Comparison of ENCODE assay signal across 21 cellular contexts in the genomic region with DNA sequence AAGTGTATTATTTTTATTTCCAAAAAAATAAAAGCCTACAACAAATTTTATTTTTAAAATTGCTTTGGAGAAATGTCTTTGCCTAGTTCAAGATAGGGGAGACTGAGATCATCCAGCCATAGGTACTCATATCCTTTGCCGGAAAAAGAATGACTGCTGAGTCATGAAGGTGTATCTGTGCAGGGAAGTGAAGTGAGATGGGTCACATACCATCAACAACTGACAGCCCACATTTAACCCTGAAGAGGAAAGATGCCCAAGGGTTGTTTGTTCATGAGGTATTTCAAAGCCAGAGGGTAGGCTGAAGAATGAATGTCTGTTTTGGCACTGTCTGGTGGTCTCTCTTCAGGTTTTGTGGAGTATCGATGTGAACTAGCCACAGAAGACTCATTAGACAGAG.
"Had no signal": no experiment of that assay in that cellular context is flagged by ENCODE, and none has a peak within 500 bp of the region (broad histone marks: within the 10 kb centered on the region; RNA-seq: fewer than 3 reads in every experiment).

No MANE protein-coding gene starts in this region.

- H3K36me3 Mint-ChIP-seq: activated naive CD8-positive, alpha-beta T cell treated with anti-CD3 and anti-CD28 coated beads, Interleukin-2, amount 10 ng/mL, durations not matched to agents 7 days and 5 days; immature natural killer cell; natural killer cell treated with Interleukin-12 subunit alpha and Interleukin-12 subunit beta and Interleukin-15 and Interleukin-18, amount 100 ng/mL, for 72 hours; stimulated activated naive B cell treated with anti-CD40 and anti-IgM and Interleukin-4, amounts not matched to agents 10 μg/mL and 1 μg/mL and 100 μg/mL, for 72 hours had no signal

- ATAC-seq: esophagus mucosa; gastroesophageal sphincter; heart right ventricle; left cardiac atrium; natural killer cell treated with Interleukin-12 subunit alpha and Interleukin-12 subunit beta and Interleukin-15 and Interleukin-18, amount 100 ng/mL, for 72 hours; stimulated activated naive B cell treated with anti-CD40 and anti-IgM and Interleukin-4, amounts not matched to agents 10 μg/mL and 1 μg/mL and 100 μg/mL, for 72 hours; upper lobe of right lung had no signal

- H3K36me3 ChIP-seq: gastroesophageal sphincter, heart right ventricle, thoracic aorta, upper lobe of right lung had no signal

- H3K27ac Mint-ChIP-seq: activated naive CD8-positive, alpha-beta T cell treated with anti-CD3 and anti-CD28 coated beads, Interleukin-2, amount 10 ng/mL, durations not matched to agents 7 days and 5 days; immature natural killer cell; mesothelial cell of epicardium; natural killer cell treated with Interleukin-12 subunit alpha and Interleukin-12 subunit beta and Interleukin-15 and Interleukin-18, amount 100 ng/mL, for 72 hours; stimulated activated naive B cell treated with anti-CD40 and anti-IgM and Interleukin-4, amounts not matched to agents 10 μg/mL and 1 μg/mL and 100 μg/mL, for 72 hours had no signal

- H3K9me3 ChIP-seq: thoracic aorta, upper lobe of right lung had no signal

- H3K27me3 ChIP-seq: gastroesophageal sphincter, heart right ventricle, upper lobe of right lung had no signal

- H3K9me3 Mint-ChIP-seq: immature natural killer cell; stimulated activated naive B cell treated with anti-CD40 and anti-IgM and Interleukin-4, amounts not matched to agents 10 μg/mL and 1 μg/mL and 100 μg/mL, for 72 hours had no signal

- H3K27ac ChIP-seq: dorsolateral prefrontal cortex, gastroesophageal sphincter, heart right ventricle, thoracic aorta, upper lobe of right lung had no signal

- H3K4me3 Mint-ChIP-seq: activated naive CD8-positive, alpha-beta T cell treated with anti-CD3 and anti-CD28 coated beads, Interleukin-2, amount 10 ng/mL, durations not matched to agents 7 days and 5 days; immature natural killer cell; mesothelial cell of epicardium; natural killer cell treated with Interleukin-12 subunit alpha and Interleukin-12 subunit beta and Interleukin-15 and Interleukin-18, amount 100 ng/mL, for 72 hours; stimulated activated naive B cell treated with anti-CD40 and anti-IgM and Interleukin-4, amounts not matched to agents 10 μg/mL and 1 μg/mL and 100 μg/mL, for 72 hours had no signal

- H3K4me1 ChIP-seq: upper lobe of right lung had no signal

- H3K4me1 Mint-ChIP-seq: stimulated activated naive B cell treated with anti-CD40 and anti-IgM and Interleukin-4, amounts not matched to agents 10 μg/mL and 1 μg/mL and 100 μg/mL, for 72 hours had no signal

- DNase-seq: activated CD4-positive, alpha-beta T cell treated with anti-CD3 and anti-CD28 coated beads, Interleukin-2, amount 50 U/mL, for 4 hours; activated CD4-positive, CD25-positive, alpha-beta regulatory T cell treated with anti-CD3 and anti-CD28 coated beads, Interleukin-2, amount 50 U/mL, for 72 hours; activated naive CD4-positive, alpha-beta T cell; activated naive CD8-positive, alpha-beta T cell treated with anti-CD3 and anti-CD28 coated beads, Interleukin-2, amount 10 ng/mL, durations not matched to agents 7 days and 5 days; activated T-cell treated with anti-CD3 and anti-CD28 coated beads for 4 hours; amygdala; caudate nucleus; dorsolateral prefrontal cortex; heart right ventricle; immature natural killer cell; left cardiac atrium; nucleus accumbens; posterior cingulate gyrus; stimulated activated naive B cell treated with anti-CD40 and anti-IgM and Interleukin-4, amounts not matched to agents 10 μg/mL and 1 μg/mL and 100 μg/mL, for 72 hours; T1000; upper lobe of right lung had no signal

- H3K4me3 ChIP-seq: dorsolateral prefrontal cortex, gastroesophageal sphincter, heart right ventricle, thoracic aorta, upper lobe of right lung had no signal
